Comparison of ENCODE assay signal across 9 cellular contexts in the genomic region with DNA sequence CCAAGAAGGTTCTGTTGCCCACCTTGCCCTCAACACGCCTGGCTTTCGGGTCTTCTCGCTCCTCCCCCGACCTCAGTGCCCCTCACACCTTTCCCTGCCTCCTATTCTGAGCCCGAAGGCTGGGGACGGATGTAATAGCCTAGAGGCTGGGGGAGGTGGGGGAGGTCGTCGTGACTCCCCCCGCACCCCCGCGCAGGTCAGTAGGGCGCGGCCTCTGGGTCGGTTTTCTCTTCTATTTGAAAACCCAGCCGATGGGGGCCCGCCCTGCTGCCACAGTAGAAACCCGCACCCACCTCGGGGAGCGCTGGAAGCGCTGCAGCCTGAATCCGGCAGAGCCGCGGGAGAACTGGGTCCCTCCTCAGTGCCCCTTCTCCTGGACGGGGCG. TPM values are rescaled to one million over a fixed set of nuclear protein-coding genes. Genes with fewer than 3 reads are reported as not detected.
DNase-seq lines count a peak whose midpoint lies in the region; ATAC-seq and TF ChIP-seq lines count a peak whose summit lies in the region.
"Had no signal": no experiment of that assay in that cellular context is flagged by ENCODE, and none has a peak within 500 bp of the region (broad histone marks: within the 10 kb centered on the region; RNA-seq: fewer than 3 reads in every experiment).

No MANE protein-coding gene starts in this region.

- DNase-seq in activated naive CD8-positive, alpha-beta T cell treated with anti-CD3 and anti-CD28 coated beads for 36 hours: no peak
- no peak for DNase-seq in effector memory CD8-positive, alpha-beta T cell
- DNase-seq in naive thymus-derived CD8-positive, alpha-beta T cell: no peak
- no peak for DNase-seq in upper lobe of right lung
- DNase-seq in NCI-H1694 treated with DMSO at 0.1 percent for 48 hours (lab: John Stamatoyannopoulos, UW): no peak
- no peak for DNase-seq in NCI-H1105 treated with DMSO at 0.1 percent for 48 hours (lab: John Stamatoyannopoulos, UW)
- DNase-seq: NCI-H1436 had no signal

- H3K4me1 Mint-ChIP-seq in activated naive CD8-positive, alpha-beta T cell (ENCODE audit: low read depth): peaks cover 7% of the 10 kb centered on the region
- peaks cover 2% of the 10 kb centered on the region for H3K4me1 Mint-ChIP-seq in activated naive CD8-positive, alpha-beta T cell treated with anti-CD3 and anti-CD28 coated beads for 36 hours
- H3K4me1 Mint-ChIP-seq in effector memory CD8-positive, alpha-beta T cell (ENCODE audit: low read depth in 2 of 2): peaks cover 4 to 11% of the 10 kb centered on the region in 2 donors
- H3K4me1 Mint-ChIP-seq in naive thymus-derived CD8-positive, alpha-beta T cell: peaks cover 3 to 8% (median 6%) of the 10 kb centered on the region in 4 donors

- no peaks in the 10 kb centered on the region for H3K9me3 ChIP-seq in upper lobe of right lung

- H3K27me3 ChIP-seq in upper lobe of right lung: peaks cover 10% of the 10 kb centered on the region

- no peaks in the 10 kb centered on the region for H3K36me3 Mint-ChIP-seq in activated naive CD8-positive, alpha-beta T cell
- no peaks in the 10 kb centered on the region for H3K36me3 Mint-ChIP-seq in activated naive CD8-positive, alpha-beta T cell treated with anti-CD3 and anti-CD28 coated beads for 36 hours
- peaks cover 3% of the 10 kb centered on the region for H3K36me3 Mint-ChIP-seq in effector memory CD8-positive, alpha-beta T cell (ENCODE audit: insufficient read depth)
- no peaks in the 10 kb centered on the region for H3K36me3 Mint-ChIP-seq in naive thymus-derived CD8-positive, alpha-beta T cell

- H3K4me3 Mint-ChIP-seq in activated naive CD8-positive, alpha-beta T cell: peak overlapping the region; percentile 75
- H3K4me3 Mint-ChIP-seq in activated naive CD8-positive, alpha-beta T cell treated with anti-CD3 and anti-CD28 coated beads for 36 hours: no peak overlapping the region
- H3K4me3 Mint-ChIP-seq in effector memory CD8-positive, alpha-beta T cell: peak overlapping the region; percentile 75 to 76
- peak overlapping the region in 9 of 10 donors; percentile 65 to 83 (median 72) for H3K4me3 Mint-ChIP-seq in naive thymus-derived CD8-positive, alpha-beta T cell

- POLR2A ChIA-PET in naive thymus-derived CD8-positive, alpha-beta T cell (lab: Charles Lee): no interaction called here

- H3K27ac Mint-ChIP-seq in activated naive CD8-positive, alpha-beta T cell: no peak overlapping the region
- no peak overlapping the region for H3K27ac Mint-ChIP-seq in activated naive CD8-positive, alpha-beta T cell treated with anti-CD3 and anti-CD28 coated beads for 36 hours
- no peak overlapping the region for H3K27ac Mint-ChIP-seq in effector memory CD8-positive, alpha-beta T cell
- H3K27ac Mint-ChIP-seq in naive thymus-derived CD8-positive, alpha-beta T cell: no peak overlapping the region

- no peaks in the 10 kb centered on the region for H3K9me3 Mint-ChIP-seq in activated naive CD8-positive, alpha-beta T cell (ENCODE audit: low read depth)
- H3K9me3 Mint-ChIP-seq in activated naive CD8-positive, alpha-beta T cell treated with anti-CD3 and anti-CD28 coated beads for 36 hours: no peaks in the 10 kb centered on the region
- no peaks in the 10 kb centered on the region for H3K9me3 Mint-ChIP-seq in effector memory CD8-positive, alpha-beta T cell
- H3K9me3 Mint-ChIP-seq in naive thymus-derived CD8-positive, alpha-beta T cell: no peaks in the 10 kb centered on the region

- intact Hi-C loops in upper lobe of right lung (cut with DNase I): no loop called here

- no peaks in the 10 kb centered on the region for H3K36me3 ChIP-seq in upper lobe of right lung

- TF ChIP-seq CTCF in upper lobe of right lung (IDR thresholded peaks at IDR 0.05): no peak

- H3K4me3 ChIP-seq in upper lobe of right lung: peak overlapping the region; percentile 52

- peaks cover 5% of the 10 kb centered on the region for H3K4me1 ChIP-seq in upper lobe of right lung

- peaks cover 22% of the 10 kb centered on the region for H3K27me3 Mint-ChIP-seq in activated naive CD8-positive, alpha-beta T cell
- peaks cover 59% of the 10 kb centered on the region for H3K27me3 Mint-ChIP-seq in activated naive CD8-positive, alpha-beta T cell treated with anti-CD3 and anti-CD28 coated beads for 36 hours
- peaks cover 21 to 49% of the 10 kb centered on the region in 2 donors for H3K27me3 Mint-ChIP-seq in effector memory CD8-positive, alpha-beta T cell
- peaks cover 18 to 45% (median 34%) of the 10 kb centered on the region in 5 donors for H3K27me3 Mint-ChIP-seq in naive thymus-derived CD8-positive, alpha-beta T cell

- H3K27ac ChIP-seq in upper lobe of right lung: no peak overlapping the region

- no peak for ATAC-seq in effector memory CD8-positive, alpha-beta T cell (replicated peaks)
- no peak for ATAC-seq in naive thymus-derived CD8-positive, alpha-beta T cell
- no peak for ATAC-seq in upper lobe of right lung
- ATAC-seq in HG03460 (IDR thresholded peaks at IDR 0.05; ENCODE audit: unreplicated experiment): no peak

RNA-seq across cellular contexts. Expression of a gene that starts 1.0 kb away (rescaled TPM):
- total RNA-seq in activated naive CD8-positive, alpha-beta T cell treated with anti-CD3 and anti-CD28 coated beads for 36 hours: not detected
- total RNA-seq in naive thymus-derived CD8-positive, alpha-beta T cell: not detected
- polyA plus RNA-seq in naive thymus-derived CD8-positive, alpha-beta T cell: not detected
- total RNA-seq in upper lobe of right lung: 4.5 TPM

RNA-seq across cellular contexts. Expression of a gene that starts 49.1 kb away (rescaled TPM):
- 10 to 100 TPM; 27.3 to 30.4 TPM for total RNA-seq in activated naive CD8-positive, alpha-beta T cell treated with anti-CD3 and anti-CD28 coated beads for 36 hours
- under 1 TPM in 1 of 2 experiments, not detected in 1; 0.52 TPM for total RNA-seq in naive thymus-derived CD8-positive, alpha-beta T cell
- under 1 TPM in 2 of 3 donors, not detected in 1; 0.15 to 0.68 TPM for polyA plus RNA-seq in naive thymus-derived CD8-positive, alpha-beta T cell
- total RNA-seq in upper lobe of right lung: 0.67 TPM

Comparison
In these comparisons a context has a peak if more than half of its experiments do, and no peak if none do; other contexts are left out.
1. RNA of a gene that starts 49.1 kb away (total RNA-seq): 27.3 to 30.4 TPM in activated naive CD8-positive, alpha-beta T cell treated with anti-CD3 and anti-CD28 coated beads for 36 hours; 0.67 TPM in upper lobe of right lung (single experiment) and 0.52 TPM in naive thymus-derived CD8-positive, alpha-beta T cell; every median in the first group is over 10 times any median in the second.